In the genomic region with DNA sequence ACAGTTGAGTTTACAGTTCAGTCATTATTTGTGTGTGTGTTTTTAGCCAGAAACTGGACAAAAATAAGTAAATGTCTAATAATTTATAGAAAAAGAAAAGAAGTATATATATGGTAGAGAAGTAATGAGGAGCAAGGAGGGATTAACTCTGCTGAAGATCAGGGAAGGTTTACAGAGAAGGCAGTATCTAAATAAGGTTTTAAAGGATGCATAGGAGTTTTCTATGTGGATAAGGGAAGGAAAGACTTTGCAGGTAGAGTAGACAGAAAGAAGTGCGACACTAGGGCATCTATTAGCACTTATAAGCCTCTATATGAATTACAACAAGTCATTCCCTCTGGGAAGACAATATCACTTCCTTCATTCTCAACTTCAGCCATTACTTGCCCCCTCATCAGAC, we compare ENCODE assay signal across 2 cellular contexts.
TF ChIP-seq lines count a peak whose summit lies in the region.

No MANE protein-coding gene starts in this region.

TF ChIP-seq in SK-N-SH treated with all-trans-retinoic acid at 6 μM for 48 hours, 23 proteins besides CTCF, POLR2A, EP300 and RAD21 (continued from another document):
- TF ChIP-seq, protein P1, sequence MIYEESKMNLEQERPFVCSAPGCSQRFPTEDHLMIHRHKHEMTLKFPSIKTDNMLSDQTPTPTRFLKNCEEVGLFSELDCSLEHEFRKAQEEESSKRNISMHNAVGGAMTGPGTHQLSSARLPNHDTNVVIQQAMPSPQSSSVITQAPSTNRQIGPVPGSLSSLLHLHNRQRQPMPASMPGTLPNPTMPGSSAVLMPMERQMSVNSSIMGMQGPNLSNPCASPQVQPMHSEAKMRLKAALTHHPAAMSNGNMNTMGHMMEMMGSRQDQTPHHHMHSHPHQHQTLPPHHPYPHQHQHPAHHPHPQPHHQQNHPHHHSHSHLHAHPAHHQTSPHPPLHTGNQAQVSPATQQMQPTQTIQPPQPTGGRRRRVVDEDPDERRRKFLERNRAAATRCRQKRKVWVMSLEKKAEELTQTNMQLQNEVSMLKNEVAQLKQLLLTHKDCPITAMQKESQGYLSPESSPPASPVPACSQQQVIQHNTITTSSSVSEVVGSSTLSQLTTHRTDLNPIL (CRISPR knock-in tag; IDR thresholded peaks at IDR 0.05; ENCODE audit: low read depth), result no peak

TF ChIP-seq in SK-N-SH, 30 proteins besides CTCF, POLR2A, EP300 and RAD21 (continued from another document):
- TF ChIP-seq, protein P2, sequence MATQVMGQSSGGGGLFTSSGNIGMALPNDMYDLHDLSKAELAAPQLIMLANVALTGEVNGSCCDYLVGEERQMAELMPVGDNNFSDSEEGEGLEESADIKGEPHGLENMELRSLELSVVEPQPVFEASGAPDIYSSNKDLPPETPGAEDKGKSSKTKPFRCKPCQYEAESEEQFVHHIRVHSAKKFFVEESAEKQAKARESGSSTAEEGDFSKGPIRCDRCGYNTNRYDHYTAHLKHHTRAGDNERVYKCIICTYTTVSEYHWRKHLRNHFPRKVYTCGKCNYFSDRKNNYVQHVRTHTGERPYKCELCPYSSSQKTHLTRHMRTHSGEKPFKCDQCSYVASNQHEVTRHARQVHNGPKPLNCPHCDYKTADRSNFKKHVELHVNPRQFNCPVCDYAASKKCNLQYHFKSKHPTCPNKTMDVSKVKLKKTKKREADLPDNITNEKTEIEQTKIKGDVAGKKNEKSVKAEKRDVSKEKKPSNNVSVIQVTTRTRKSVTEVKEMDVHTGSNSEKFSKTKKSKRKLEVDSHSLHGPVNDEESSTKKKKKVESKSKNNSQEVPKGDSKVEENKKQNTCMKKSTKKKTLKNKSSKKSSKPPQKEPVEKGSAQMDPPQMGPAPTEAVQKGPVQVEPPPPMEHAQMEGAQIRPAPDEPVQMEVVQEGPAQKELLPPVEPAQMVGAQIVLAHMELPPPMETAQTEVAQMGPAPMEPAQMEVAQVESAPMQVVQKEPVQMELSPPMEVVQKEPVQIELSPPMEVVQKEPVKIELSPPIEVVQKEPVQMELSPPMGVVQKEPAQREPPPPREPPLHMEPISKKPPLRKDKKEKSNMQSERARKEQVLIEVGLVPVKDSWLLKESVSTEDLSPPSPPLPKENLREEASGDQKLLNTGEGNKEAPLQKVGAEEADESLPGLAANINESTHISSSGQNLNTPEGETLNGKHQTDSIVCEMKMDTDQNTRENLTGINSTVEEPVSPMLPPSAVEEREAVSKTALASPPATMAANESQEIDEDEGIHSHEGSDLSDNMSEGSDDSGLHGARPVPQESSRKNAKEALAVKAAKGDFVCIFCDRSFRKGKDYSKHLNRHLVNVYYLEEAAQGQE (IDR thresholded peaks at IDR 0.05; ENCODE audit: low read depth, low read length), result no peak
